1 cellular context compared by ENCODE assay signal in the genomic region with DNA sequence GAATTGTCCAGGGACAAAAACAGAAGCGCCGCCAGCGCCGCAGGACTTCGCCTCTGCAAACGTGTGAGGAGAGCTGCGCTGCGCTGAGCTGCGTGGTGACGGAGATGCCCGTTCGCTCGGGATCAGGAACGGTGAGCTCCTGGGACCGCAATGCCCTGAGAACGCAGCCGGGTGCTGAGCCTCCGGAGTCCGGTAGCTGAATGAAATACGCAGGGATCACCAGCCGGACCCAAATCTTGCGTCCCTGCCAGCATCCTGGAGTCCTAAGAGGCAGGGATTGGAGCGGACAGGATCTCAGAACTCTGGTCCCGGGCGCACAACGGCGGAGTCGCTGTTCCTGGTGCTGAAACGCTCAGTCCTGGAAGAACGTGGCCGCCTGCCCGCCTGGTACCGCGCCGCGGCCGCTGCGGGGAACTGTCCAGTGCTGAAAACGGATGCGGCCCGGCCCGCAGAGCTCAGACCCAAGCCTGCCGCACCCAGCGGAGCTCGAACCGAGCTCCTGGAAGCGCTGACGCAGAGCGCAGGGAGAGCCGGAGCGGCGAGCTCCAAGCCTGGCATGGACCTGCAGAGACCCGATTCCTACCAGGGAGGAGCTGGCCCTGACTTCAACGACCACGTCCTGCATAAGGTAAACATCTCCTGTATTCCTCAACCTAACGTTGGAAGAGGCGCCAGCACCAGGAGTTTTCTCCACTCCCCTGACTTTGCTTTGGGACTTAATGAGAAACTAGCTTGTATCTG.
TF ChIP-seq lines count a peak whose summit lies in the region.

No MANE protein-coding gene starts in this region.

TF ChIP-seq in HepG2, 621 proteins besides CTCF, POLR2A, EP300 and RAD21 (continued from another document and continues in another):
- TF ChIP-seq, protein P1, sequence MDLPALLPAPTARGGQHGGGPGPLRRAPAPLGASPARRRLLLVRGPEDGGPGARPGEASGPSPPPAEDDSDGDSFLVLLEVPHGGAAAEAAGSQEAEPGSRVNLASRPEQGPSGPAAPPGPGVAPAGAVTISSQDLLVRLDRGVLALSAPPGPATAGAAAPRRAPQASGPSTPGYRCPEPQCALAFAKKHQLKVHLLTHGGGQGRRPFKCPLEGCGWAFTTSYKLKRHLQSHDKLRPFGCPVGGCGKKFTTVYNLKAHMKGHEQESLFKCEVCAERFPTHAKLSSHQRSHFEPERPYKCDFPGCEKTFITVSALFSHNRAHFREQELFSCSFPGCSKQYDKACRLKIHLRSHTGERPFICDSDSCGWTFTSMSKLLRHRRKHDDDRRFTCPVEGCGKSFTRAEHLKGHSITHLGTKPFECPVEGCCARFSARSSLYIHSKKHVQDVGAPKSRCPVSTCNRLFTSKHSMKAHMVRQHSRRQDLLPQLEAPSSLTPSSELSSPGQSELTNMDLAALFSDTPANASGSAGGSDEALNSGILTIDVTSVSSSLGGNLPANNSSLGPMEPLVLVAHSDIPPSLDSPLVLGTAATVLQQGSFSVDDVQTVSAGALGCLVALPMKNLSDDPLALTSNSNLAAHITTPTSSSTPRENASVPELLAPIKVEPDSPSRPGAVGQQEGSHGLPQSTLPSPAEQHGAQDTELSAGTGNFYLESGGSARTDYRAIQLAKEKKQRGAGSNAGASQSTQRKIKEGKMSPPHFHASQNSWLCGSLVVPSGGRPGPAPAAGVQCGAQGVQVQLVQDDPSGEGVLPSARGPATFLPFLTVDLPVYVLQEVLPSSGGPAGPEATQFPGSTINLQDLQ (CRISPR knock-in tag; IDR thresholded peaks at IDR 0.05), result peak; percentile 99
- peak; percentile 99 for TF ChIP-seq ZBTB42 (CRISPR knock-in tag; IDR thresholded peaks at IDR 0.05)
- TF ChIP-seq ZNF850 (CRISPR knock-in tag; conservative IDR thresholded peaks at IDR 0.05), result peak; percentile 99
- no peak for TF ChIP-seq SOX6 (IDR thresholded peaks at IDR 0.05)
- peak; percentile 87 for TF ChIP-seq SOX6 (CRISPR knock-in tag; IDR thresholded peaks at IDR 0.05)
- TF ChIP-seq, protein P2, sequence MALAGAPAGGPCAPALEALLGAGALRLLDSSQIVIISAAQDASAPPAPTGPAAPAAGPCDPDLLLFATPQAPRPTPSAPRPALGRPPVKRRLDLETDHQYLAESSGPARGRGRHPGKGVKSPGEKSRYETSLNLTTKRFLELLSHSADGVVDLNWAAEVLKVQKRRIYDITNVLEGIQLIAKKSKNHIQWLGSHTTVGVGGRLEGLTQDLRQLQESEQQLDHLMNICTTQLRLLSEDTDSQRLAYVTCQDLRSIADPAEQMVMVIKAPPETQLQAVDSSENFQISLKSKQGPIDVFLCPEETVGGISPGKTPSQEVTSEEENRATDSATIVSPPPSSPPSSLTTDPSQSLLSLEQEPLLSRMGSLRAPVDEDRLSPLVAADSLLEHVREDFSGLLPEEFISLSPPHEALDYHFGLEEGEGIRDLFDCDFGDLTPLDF (CRISPR knock-in tag; IDR thresholded peaks at IDR 0.05), result peak; percentile 98
- peak; percentile 98 for TF ChIP-seq ZNF329 (CRISPR knock-in tag; IDR thresholded peaks at IDR 0.05; ENCODE audit: low read depth)
- TF ChIP-seq SIX1 (CRISPR knock-in tag; IDR thresholded peaks at IDR 0.05; ENCODE audit: borderline replicate concordance), result peak; percentile 95
- TF ChIP-seq, protein P3, sequence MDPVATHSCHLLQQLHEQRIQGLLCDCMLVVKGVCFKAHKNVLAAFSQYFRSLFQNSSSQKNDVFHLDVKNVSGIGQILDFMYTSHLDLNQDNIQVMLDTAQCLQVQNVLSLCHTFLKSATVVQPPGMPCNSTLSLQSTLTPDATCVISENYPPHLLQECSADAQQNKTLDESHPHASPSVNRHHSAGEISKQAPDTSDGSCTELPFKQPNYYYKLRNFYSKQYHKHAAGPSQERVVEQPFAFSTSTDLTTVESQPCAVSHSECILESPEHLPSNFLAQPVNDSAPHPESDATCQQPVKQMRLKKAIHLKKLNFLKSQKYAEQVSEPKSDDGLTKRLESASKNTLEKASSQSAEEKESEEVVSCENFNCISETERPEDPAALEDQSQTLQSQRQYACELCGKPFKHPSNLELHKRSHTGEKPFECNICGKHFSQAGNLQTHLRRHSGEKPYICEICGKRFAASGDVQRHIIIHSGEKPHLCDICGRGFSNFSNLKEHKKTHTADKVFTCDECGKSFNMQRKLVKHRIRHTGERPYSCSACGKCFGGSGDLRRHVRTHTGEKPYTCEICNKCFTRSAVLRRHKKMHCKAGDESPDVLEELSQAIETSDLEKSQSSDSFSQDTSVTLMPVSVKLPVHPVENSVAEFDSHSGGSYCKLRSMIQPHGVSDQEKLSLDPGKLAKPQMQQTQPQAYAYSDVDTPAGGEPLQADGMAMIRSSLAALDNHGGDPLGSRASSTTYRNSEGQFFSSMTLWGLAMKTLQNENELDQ (CRISPR knock-in tag; IDR thresholded peaks at IDR 0.05; ENCODE audit: borderline replicate concordance), result peak; percentile 99
- peak; percentile 96; the same call in 1 of the 2 replicates for TF ChIP-seq ZNF383 (CRISPR knock-in tag; IDR thresholded peaks at IDR 0.05; ENCODE audit: borderline replicate concordance)
- peak; percentile 96 for TF ChIP-seq NR3C1 (CRISPR knock-in tag; IDR thresholded peaks at IDR 0.05)
- TF ChIP-seq ZNF24 (IDR thresholded peaks at IDR 0.05), result no peak
- TF ChIP-seq, protein P4, sequence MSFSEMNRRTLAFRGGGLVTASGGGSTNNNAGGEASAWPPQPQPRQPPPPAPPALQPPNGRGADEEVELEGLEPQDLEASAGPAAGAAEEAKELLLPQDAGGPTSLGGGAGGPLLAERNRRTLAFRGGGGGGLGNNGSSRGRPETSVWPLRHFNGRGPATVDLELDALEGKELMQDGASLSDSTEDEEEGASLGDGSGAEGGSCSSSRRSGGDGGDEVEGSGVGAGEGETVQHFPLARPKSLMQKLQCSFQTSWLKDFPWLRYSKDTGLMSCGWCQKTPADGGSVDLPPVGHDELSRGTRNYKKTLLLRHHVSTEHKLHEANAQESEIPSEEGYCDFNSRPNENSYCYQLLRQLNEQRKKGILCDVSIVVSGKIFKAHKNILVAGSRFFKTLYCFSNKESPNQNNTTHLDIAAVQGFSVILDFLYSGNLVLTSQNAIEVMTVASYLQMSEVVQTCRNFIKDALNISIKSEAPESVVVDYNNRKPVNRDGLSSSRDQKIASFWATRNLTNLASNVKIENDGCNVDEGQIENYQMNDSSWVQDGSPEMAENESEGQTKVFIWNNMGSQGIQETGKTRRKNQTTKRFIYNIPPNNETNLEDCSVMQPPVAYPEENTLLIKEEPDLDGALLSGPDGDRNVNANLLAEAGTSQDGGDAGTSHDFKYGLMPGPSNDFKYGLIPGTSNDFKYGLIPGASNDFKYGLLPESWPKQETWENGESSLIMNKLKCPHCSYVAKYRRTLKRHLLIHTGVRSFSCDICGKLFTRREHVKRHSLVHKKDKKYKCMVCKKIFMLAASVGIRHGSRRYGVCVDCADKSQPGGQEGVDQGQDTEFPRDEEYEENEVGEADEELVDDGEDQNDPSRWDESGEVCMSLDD (CRISPR knock-in tag; IDR thresholded peaks at IDR 0.05; ENCODE audit: borderline replicate concordance), result peak; percentile 99
- TF ChIP-seq, protein P5, sequence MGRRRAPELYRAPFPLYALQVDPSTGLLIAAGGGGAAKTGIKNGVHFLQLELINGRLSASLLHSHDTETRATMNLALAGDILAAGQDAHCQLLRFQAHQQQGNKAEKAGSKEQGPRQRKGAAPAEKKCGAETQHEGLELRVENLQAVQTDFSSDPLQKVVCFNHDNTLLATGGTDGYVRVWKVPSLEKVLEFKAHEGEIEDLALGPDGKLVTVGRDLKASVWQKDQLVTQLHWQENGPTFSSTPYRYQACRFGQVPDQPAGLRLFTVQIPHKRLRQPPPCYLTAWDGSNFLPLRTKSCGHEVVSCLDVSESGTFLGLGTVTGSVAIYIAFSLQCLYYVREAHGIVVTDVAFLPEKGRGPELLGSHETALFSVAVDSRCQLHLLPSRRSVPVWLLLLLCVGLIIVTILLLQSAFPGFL (CRISPR knock-in tag; IDR thresholded peaks at IDR 0.05), result peak; percentile 99
- TF ChIP-seq SYNCRIP (IDR thresholded peaks at IDR 0.05; ENCODE audit: insufficient read depth, low read depth, low read length), result no peak
- peak; percentile 100 for TF ChIP-seq ZNF256 (CRISPR knock-in tag; conservative IDR thresholded peaks at IDR 0.05)
- TF ChIP-seq ZNF367 (CRISPR knock-in tag; IDR thresholded peaks at IDR 0.05; ENCODE audit: borderline replicate concordance), result peak; percentile 99
- TF ChIP-seq, protein P6, sequence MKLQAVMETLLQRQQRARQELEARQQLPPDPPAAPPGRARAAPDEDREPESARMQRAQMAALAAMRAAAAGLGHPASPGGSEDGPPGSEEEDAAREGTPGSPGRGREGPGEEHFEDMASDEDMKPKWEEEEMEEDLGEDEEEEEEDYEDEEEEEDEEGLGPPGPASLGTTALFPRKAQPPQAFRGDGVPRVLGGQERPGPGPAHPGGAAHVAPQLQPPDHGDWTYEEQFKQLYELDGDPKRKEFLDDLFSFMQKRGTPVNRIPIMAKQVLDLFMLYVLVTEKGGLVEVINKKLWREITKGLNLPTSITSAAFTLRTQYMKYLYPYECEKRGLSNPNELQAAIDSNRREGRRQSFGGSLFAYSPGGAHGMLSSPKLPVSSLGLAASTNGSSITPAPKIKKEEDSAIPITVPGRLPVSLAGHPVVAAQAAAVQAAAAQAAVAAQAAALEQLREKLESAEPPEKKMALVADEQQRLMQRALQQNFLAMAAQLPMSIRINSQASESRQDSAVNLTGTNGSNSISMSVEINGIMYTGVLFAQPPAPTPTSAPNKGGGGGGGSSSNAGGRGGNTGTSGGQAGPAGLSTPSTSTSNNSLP (IDR thresholded peaks at IDR 0.05; ENCODE audit: low read depth, low read length), result no peak
- peak; percentile 90 for TF ChIP-seq FOSL1 (CRISPR knock-in tag; IDR thresholded peaks at IDR 0.05; ENCODE audit: borderline replicate concordance)
- TF ChIP-seq RBAK (CRISPR knock-in tag; IDR thresholded peaks at IDR 0.05), result peak; percentile 95
- TF ChIP-seq, protein P7, sequence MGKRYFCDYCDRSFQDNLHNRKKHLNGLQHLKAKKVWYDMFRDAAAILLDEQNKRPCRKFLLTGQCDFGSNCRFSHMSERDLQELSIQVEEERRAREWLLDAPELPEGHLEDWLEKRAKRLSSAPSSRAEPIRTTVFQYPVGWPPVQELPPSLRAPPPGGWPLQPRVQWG (CRISPR knock-in tag; IDR thresholded peaks at IDR 0.05; ENCODE audit: borderline replicate concordance, low read depth), result peak; percentile 97
- TF ChIP-seq TBP (CRISPR knock-in tag; IDR thresholded peaks at IDR 0.05), result 0 out of 2 replicates have a peak, but pooled peaks have one; percentile 43
- TF ChIP-seq ZSCAN30 (CRISPR knock-in tag; IDR thresholded peaks at IDR 0.05), result peak; percentile 100
- TF ChIP-seq ZNF331 (CRISPR knock-in tag; IDR thresholded peaks at IDR 0.05), result peak; percentile 100
- TF ChIP-seq ZNF674 (CRISPR knock-in tag; IDR thresholded peaks at IDR 0.05; ENCODE audit: low read depth), result peak; percentile 100
- peak; percentile 100 for TF ChIP-seq ZNF33B (CRISPR knock-in tag; IDR thresholded peaks at IDR 0.05)
- no peak for TF ChIP-seq MBNL3 (CRISPR knock-in tag; conservative IDR thresholded peaks at IDR 0.05)
- TF ChIP-seq, protein P8, sequence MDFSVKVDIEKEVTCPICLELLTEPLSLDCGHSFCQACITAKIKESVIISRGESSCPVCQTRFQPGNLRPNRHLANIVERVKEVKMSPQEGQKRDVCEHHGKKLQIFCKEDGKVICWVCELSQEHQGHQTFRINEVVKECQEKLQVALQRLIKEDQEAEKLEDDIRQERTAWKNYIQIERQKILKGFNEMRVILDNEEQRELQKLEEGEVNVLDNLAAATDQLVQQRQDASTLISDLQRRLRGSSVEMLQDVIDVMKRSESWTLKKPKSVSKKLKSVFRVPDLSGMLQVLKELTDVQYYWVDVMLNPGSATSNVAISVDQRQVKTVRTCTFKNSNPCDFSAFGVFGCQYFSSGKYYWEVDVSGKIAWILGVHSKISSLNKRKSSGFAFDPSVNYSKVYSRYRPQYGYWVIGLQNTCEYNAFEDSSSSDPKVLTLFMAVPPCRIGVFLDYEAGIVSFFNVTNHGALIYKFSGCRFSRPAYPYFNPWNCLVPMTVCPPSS (IDR thresholded peaks at IDR 0.05), result no peak
- peak; percentile 86 for TF ChIP-seq MAFG (CRISPR knock-in tag; IDR thresholded peaks at IDR 0.05)
- peak; percentile 86 for TF ChIP-seq BRD4 (CRISPR knock-in tag; IDR thresholded peaks at IDR 0.05)
- peak; percentile 100 for TF ChIP-seq IRX3 (CRISPR knock-in tag; IDR thresholded peaks at IDR 0.05; ENCODE audit: borderline replicate concordance, low read depth)
- TF ChIP-seq ZNF350 (CRISPR knock-in tag; IDR thresholded peaks at IDR 0.05; ENCODE audit: borderline replicate concordance, low read depth), result peak; percentile 100
- TF ChIP-seq KMT2B (CRISPR knock-in tag; IDR thresholded peaks at IDR 0.05), result peak; percentile 98
- peak; percentile 100 for TF ChIP-seq ZNF781 (CRISPR knock-in tag; IDR thresholded peaks at IDR 0.05; ENCODE audit: borderline replicate concordance, not compliant biosample characterization)
- TF ChIP-seq, protein P9, sequence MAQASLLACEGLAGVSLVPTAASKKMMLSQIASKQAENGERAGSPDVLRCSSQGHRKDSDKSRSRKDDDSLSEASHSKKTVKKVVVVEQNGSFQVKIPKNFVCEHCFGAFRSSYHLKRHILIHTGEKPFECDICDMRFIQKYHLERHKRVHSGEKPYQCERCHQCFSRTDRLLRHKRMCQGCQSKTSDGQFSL (CRISPR knock-in tag; IDR thresholded peaks at IDR 0.05), result peak; percentile 94; the same call in 1 of the 2 replicates
- peak; percentile 83 for TF ChIP-seq ZNF629 (CRISPR knock-in tag; conservative IDR thresholded peaks at IDR 0.05)
- peak; percentile 36 for TF ChIP-seq PTBP1 (IDR thresholded peaks at IDR 0.05; ENCODE audit: low read depth, low read length, poor library complexity, severe bottlenecking)
- TF ChIP-seq SAP130 (CRISPR knock-in tag; IDR thresholded peaks at IDR 0.05; ENCODE audit: low read depth), result peak; percentile 100
- TF ChIP-seq, protein P10, sequence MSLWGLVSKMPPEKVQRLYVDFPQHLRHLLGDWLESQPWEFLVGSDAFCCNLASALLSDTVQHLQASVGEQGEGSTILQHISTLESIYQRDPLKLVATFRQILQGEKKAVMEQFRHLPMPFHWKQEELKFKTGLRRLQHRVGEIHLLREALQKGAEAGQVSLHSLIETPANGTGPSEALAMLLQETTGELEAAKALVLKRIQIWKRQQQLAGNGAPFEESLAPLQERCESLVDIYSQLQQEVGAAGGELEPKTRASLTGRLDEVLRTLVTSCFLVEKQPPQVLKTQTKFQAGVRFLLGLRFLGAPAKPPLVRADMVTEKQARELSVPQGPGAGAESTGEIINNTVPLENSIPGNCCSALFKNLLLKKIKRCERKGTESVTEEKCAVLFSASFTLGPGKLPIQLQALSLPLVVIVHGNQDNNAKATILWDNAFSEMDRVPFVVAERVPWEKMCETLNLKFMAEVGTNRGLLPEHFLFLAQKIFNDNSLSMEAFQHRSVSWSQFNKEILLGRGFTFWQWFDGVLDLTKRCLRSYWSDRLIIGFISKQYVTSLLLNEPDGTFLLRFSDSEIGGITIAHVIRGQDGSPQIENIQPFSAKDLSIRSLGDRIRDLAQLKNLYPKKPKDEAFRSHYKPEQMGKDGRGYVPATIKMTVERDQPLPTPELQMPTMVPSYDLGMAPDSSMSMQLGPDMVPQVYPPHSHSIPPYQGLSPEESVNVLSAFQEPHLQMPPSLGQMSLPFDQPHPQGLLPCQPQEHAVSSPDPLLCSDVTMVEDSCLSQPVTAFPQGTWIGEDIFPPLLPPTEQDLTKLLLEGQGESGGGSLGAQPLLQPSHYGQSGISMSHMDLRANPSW (CRISPR knock-in tag; IDR thresholded peaks at IDR 0.05; ENCODE audit: borderline replicate concordance), result peak; percentile 76
- TF ChIP-seq ARID2 (CRISPR knock-in tag; IDR thresholded peaks at IDR 0.05; ENCODE audit: borderline replicate concordance), result peak; percentile 100
- peak; percentile 98 for TF ChIP-seq ZZZ3 (CRISPR knock-in tag; IDR thresholded peaks at IDR 0.05; ENCODE audit: borderline replicate concordance)
- peak; percentile 98 for TF ChIP-seq ZNF746 (CRISPR knock-in tag; IDR thresholded peaks at IDR 0.05)
- peak; percentile 99 for TF ChIP-seq PAWR (CRISPR knock-in tag; IDR thresholded peaks at IDR 0.05; ENCODE audit: borderline replicate concordance)
- peak; percentile 99 for TF ChIP-seq ZNF660 (CRISPR knock-in tag; IDR thresholded peaks at IDR 0.05; ENCODE audit: borderline replicate concordance, low read depth)
- peak; percentile 99 for TF ChIP-seq ATAD3A (CRISPR knock-in tag; IDR thresholded peaks at IDR 0.05)
